Comparison of ENCODE assay signal across 8 cellular contexts in genomic region chr1:27572019-27572678, GRCh38. TPM values are rescaled to one million over a fixed set of nuclear protein-coding genes. Genes with fewer than 3 reads are reported as not detected.
DNase-seq lines count a peak whose midpoint lies in the region; ATAC-seq and TF ChIP-seq lines count a peak whose summit lies in the region.

No MANE protein-coding gene starts in this region.

- H3K36me3 Mint-ChIP-seq in MCF 10A (ENCODE audit: insufficient read depth, unreplicated experiment) = no peaks in the 10 kb centered on the region
- H3K36me3 Mint-ChIP-seq in stimulated activated naive B cell treated with anti-CD40 and anti-IgM and Interleukin-4, amounts not matched to agents 10 μg/mL and 1 μg/mL and 100 μg/mL, for 72 hours = peaks cover 0 to 3% of the 10 kb centered on the region in 2 donors

- H3K4me3 ChIP-seq in HEK293 (ENCODE audit: low read depth, low read length) = no peak overlapping the region
- no peak overlapping the region for H3K4me3 ChIP-seq in liver (ENCODE audit: low read depth in 1 of 3, low read length in 3 of 3)

- no peak overlapping the region for H3K9ac ChIP-seq in liver (ENCODE audit: low read depth in 1 of 2, low read length in 2 of 2)

- CTCF ChIA-PET in HEK293 (lab: Yijun Ruan, JAX) = interaction anchor here (0.6 to 8.6 kb wide), 8 partner anchors 10 to 234 kb away, joined by 3 to 111 read pairs (median 5); no protein-coding TSS in a partner anchor
- CTCF ChIA-PET in MCF 10A (lab: Yijun Ruan, JAX) = interaction anchor here (0.8 to 2.6 kb wide), 3 partner anchors 15 to 33 kb away, joined by 3 to 12 read pairs (median 9); no protein-coding TSS in a partner anchor

- BruUV-seq in MCF 10A (replicated peaks; lab: Mats Ljungman, UMichigan) = no TSS peak

- TF ChIP-seq CTCF in HEK293 (tag by site-specific recombination; IDR thresholded peaks at IDR 0.05) (no peak), MCF 10A (IDR thresholded peaks at IDR 0.05; ENCODE audit: unreplicated experiment) (no peak), liver (IDR thresholded peaks at IDR 0.05; ENCODE audit: low read depth, low read length, missing input control) (no peak)

- peaks cover 11% of the 10 kb centered on the region for H3K4me1 ChIP-seq in HEK293 (ENCODE audit: control insufficient read depth, insufficient read depth, low read length)
- H3K4me1 ChIP-seq in liver (ENCODE audit: control insufficient read depth in 4 of 4, insufficient read depth in 4 of 4, low read length in 3 of 4) = peaks cover 41 to 81% (median 59%) of the 10 kb centered on the region in 4 donors

- DNase-seq in MCF 10A (ENCODE audit: unreplicated experiment) (no peak), A172 (ENCODE audit: low spot score) (no peak), hippocampal formation (lab: John Stamatoyannopoulos, UW) (no peak), mesenteric fat pad (ENCODE audit: low spot score) (no peak), NOMO-1 (lab: John Stamatoyannopoulos, UW; ENCODE audit: unreplicated experiment in 2 of 2) (no peak)
- DNase-seq in stimulated activated naive B cell treated with anti-CD40 and anti-IgM and Interleukin-4, amounts not matched to agents 10 μg/mL and 1 μg/mL and 100 μg/mL, for 72 hours = no peak

- ATAC-seq in stimulated activated naive B cell treated with anti-CD40 and anti-IgM and Interleukin-4, amounts not matched to agents 10 μg/mL and 1 μg/mL and 100 μg/mL, for 72 hours (replicated peaks) = no peak

- H3K27ac ChIP-seq in HEK293 (ENCODE audit: extremely low read depth, low read depth, low read length) (no peak overlapping the region), liver (ENCODE audit: low read depth in 1 of 2, low read length in 2 of 2) (peak overlapping the region; percentile 5 to 21)

- no peaks in the 10 kb centered on the region for H3K27me3 Mint-ChIP-seq in MCF 10A (ENCODE audit: insufficient read depth, unreplicated experiment)
- H3K27me3 Mint-ChIP-seq in stimulated activated naive B cell treated with anti-CD40 and anti-IgM and Interleukin-4, amounts not matched to agents 10 μg/mL and 1 μg/mL and 100 μg/mL, for 72 hours = peaks cover 0 to 6% of the 10 kb centered on the region in 2 donors

- H3K4me1 Mint-ChIP-seq in MCF 10A (ENCODE audit: insufficient read depth, unreplicated experiment) = peaks cover 51% of the 10 kb centered on the region
- H3K4me1 Mint-ChIP-seq in stimulated activated naive B cell treated with anti-CD40 and anti-IgM and Interleukin-4, amounts not matched to agents 10 μg/mL and 1 μg/mL and 100 μg/mL, for 72 hours = peaks cover 44 to 71% of the 10 kb centered on the region in 2 donors

- no peaks in the 10 kb centered on the region for H3K27me3 ChIP-seq in liver (ENCODE audit: control insufficient read depth in 4 of 4, insufficient read depth in 4 of 4, low read length in 3 of 4)

- H3K36me3 ChIP-seq in HEK293 (ENCODE audit: control insufficient read depth in 2 of 2, insufficient read depth in 1 of 2, low read length in 2 of 2) = no peaks in the 10 kb centered on the region
- H3K36me3 ChIP-seq in liver (ENCODE audit: control insufficient read depth in 4 of 4, insufficient read depth in 3 of 4, low read depth in 1 of 4, low read length in 3 of 4) = no peaks in the 10 kb centered on the region

- WGBS in liver = 26% methylated on average over 9 of the region's 9 CpGs

- no peak for TF ChIP-seq RAD21 in liver (IDR thresholded peaks at IDR 0.05)

- no peaks in the 10 kb centered on the region for H3K9me3 Mint-ChIP-seq in MCF 10A (ENCODE audit: unreplicated experiment)
- H3K9me3 Mint-ChIP-seq in stimulated activated naive B cell treated with anti-CD40 and anti-IgM and Interleukin-4, amounts not matched to agents 10 μg/mL and 1 μg/mL and 100 μg/mL, for 72 hours = no peaks in the 10 kb centered on the region

- no peak overlapping the region for H3K27ac Mint-ChIP-seq in MCF 10A (ENCODE audit: low read depth, unreplicated experiment)
- peak overlapping the region; percentile 56 for H3K27ac Mint-ChIP-seq in stimulated activated naive B cell treated with anti-CD40 and anti-IgM and Interleukin-4, amounts not matched to agents 10 μg/mL and 1 μg/mL and 100 μg/mL, for 72 hours

- intact Hi-C loops in MCF 10A (cut with micrococcal nuclease) = no loop called here

- H3K9me3 ChIP-seq in HEK293 (ENCODE audit: control insufficient read depth, insufficient read depth, low read depth, low read length) = no peaks in the 10 kb centered on the region
- no peaks in the 10 kb centered on the region for H3K9me3 ChIP-seq in liver (ENCODE audit: control insufficient read depth in 4 of 4, low read length in 3 of 4)

- POLR2A ChIA-PET in HEK293 (lab: Yijun Ruan, JAX) = interaction anchor here (1.3 to 1.5 kb wide), 2 partner anchors 32 to 82 kb away, joined by 3 read pairs; partner anchors contain the start of genes AHDC1 and WASF2
- POLR2A ChIA-PET in MCF 10A (lab: Yijun Ruan, JAX) = interaction anchor here (0.6 to 1.8 kb wide), 3 partner anchors 9 to 52 kb away, joined by 3 to 7 read pairs (median 4); no protein-coding TSS in a partner anchor

- H3K4me3 Mint-ChIP-seq in MCF 10A (ENCODE audit: unreplicated experiment) = peak overlapping the region; percentile 28
- no peak overlapping the region for H3K4me3 Mint-ChIP-seq in stimulated activated naive B cell treated with anti-CD40 and anti-IgM and Interleukin-4, amounts not matched to agents 10 μg/mL and 1 μg/mL and 100 μg/mL, for 72 hours

TF ChIP-seq in HEK293, 187 proteins besides CTCF, POLR2A, EP300 and RAD21:
- TF ChIP-seq ZNF211 (tag by site-specific recombination; IDR thresholded peaks at IDR 0.05; ENCODE audit: low read depth) = no peak
- peak; percentile 37; the same call in 1 of the 2 replicates for TF ChIP-seq TRIM28 (IDR thresholded peaks at IDR 0.05; ENCODE audit: borderline replicate concordance, low read length)
- TF ChIP-seq ZBTB48 (tag by site-specific recombination; IDR thresholded peaks at IDR 0.05) = peak; percentile 99
- TF ChIP-seq ZNF404 (tag by site-specific recombination; IDR thresholded peaks at IDR 0.05) = no peak
- peak; percentile 35; the same call in 1 of the 2 replicates for TF ChIP-seq ZFHX2 (tag by site-specific recombination; conservative IDR thresholded peaks at IDR 0.05)
- peak; percentile 100 for TF ChIP-seq ZNF600 (tag by site-specific recombination; IDR thresholded peaks at IDR 0.05)
- no peak for TF ChIP-seq ZNF624 (tag by site-specific recombination; IDR thresholded peaks at IDR 0.05)
- TF ChIP-seq ZNF621 (tag by site-specific recombination; IDR thresholded peaks at IDR 0.05) = no peak

TF ChIP-seq in liver, 16 proteins besides CTCF, POLR2A, EP300 and RAD21 (continues in another document):
- no peak for TF ChIP-seq MAX (IDR thresholded peaks at IDR 0.05)
- no peak for TF ChIP-seq YY1 (IDR thresholded peaks at IDR 0.05)
- TF ChIP-seq, protein P1, sequence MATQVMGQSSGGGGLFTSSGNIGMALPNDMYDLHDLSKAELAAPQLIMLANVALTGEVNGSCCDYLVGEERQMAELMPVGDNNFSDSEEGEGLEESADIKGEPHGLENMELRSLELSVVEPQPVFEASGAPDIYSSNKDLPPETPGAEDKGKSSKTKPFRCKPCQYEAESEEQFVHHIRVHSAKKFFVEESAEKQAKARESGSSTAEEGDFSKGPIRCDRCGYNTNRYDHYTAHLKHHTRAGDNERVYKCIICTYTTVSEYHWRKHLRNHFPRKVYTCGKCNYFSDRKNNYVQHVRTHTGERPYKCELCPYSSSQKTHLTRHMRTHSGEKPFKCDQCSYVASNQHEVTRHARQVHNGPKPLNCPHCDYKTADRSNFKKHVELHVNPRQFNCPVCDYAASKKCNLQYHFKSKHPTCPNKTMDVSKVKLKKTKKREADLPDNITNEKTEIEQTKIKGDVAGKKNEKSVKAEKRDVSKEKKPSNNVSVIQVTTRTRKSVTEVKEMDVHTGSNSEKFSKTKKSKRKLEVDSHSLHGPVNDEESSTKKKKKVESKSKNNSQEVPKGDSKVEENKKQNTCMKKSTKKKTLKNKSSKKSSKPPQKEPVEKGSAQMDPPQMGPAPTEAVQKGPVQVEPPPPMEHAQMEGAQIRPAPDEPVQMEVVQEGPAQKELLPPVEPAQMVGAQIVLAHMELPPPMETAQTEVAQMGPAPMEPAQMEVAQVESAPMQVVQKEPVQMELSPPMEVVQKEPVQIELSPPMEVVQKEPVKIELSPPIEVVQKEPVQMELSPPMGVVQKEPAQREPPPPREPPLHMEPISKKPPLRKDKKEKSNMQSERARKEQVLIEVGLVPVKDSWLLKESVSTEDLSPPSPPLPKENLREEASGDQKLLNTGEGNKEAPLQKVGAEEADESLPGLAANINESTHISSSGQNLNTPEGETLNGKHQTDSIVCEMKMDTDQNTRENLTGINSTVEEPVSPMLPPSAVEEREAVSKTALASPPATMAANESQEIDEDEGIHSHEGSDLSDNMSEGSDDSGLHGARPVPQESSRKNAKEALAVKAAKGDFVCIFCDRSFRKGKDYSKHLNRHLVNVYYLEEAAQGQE (IDR thresholded peaks at IDR 0.05) = no peak
- TF ChIP-seq FOXA2 (IDR thresholded peaks at IDR 0.05) = no peak
- no peak for TF ChIP-seq TAF1 (conservative IDR thresholded peaks at IDR 0.05)
- no peak for TF ChIP-seq FOXA1 (IDR thresholded peaks at IDR 0.05)
- TF ChIP-seq ATF3 (IDR thresholded peaks at IDR 0.05) = no peak
- TF ChIP-seq SP1 (IDR thresholded peaks at IDR 0.05) = no peak
- no peak for TF ChIP-seq RXRA (IDR thresholded peaks at IDR 0.05)
- no peak for TF ChIP-seq HNF4G (IDR thresholded peaks at IDR 0.05)
- TF ChIP-seq NR2F2 (IDR thresholded peaks at IDR 0.05) = no peak
- no peak for TF ChIP-seq EGR1 (IDR thresholded peaks at IDR 0.05; ENCODE audit: low read depth in 2 of 2)
- no peak for TF ChIP-seq HNF4A (conservative IDR thresholded peaks at IDR 0.05)

RNA-seq across cellular contexts. Expression of gene AHDC1, which starts 31.8 kb away (rescaled TPM):
- total RNA-seq in MCF 10A (2022) (18.4 and 25.2 TPM in 2 replicates), liver (1 to 10 TPM; 4.7 to 6.3 TPM), mesenteric fat pad (28.5 TPM)
- polyA plus RNA-seq in liver = 1 to 10 TPM; 2.4 to 6.5 TPM
- 3.4 and 7.6 TPM in 2 replicates for total RNA-seq in A172 (2014; rRNA removed; shearing (Covaris generic))
